ENCODE assay signal across 9 cellular contexts in genomic region chr2:181683518-181684453, GRCh38. TPM values are rescaled to one million over a fixed set of nuclear protein-coding genes. Genes with fewer than 3 reads are reported as not detected.
DNase-seq lines count a peak whose midpoint lies in the region; ATAC-seq and TF ChIP-seq lines count a peak whose summit lies in the region.
"Had no signal": no experiment of that assay in that cellular context is flagged by ENCODE, and none has a peak within 500 bp of the region (broad histone marks: within the 10 kb centered on the region; RNA-seq: fewer than 3 reads in every experiment).

No MANE protein-coding gene starts in this region.

- no peaks in the 10 kb centered on the region for H3K36me3 ChIP-seq in uterus

- TF ChIP-seq CTCF in foreskin fibroblast (IDR thresholded peaks at IDR 0.05; ENCODE audit: low read depth, low read length) (no peak), uterus (IDR thresholded peaks at IDR 0.05) (no peak)

- H3K4me3 Mint-ChIP-seq in activated CD4-positive, alpha-beta T cell treated with anti-CD3 and anti-CD28 coated beads for 36 hours = peak overlapping the region; percentile 59
- peak overlapping the region; percentile 39 to 68 (median 50) for H3K4me3 Mint-ChIP-seq in T-cell
- peak overlapping the region; percentile 69 to 74 for H3K4me3 Mint-ChIP-seq in stimulated activated naive B cell treated with anti-CD40 and anti-IgM and Interleukin-4, amounts not matched to agents 10 μg/mL and 1 μg/mL and 100 μg/mL, for 72 hours

- H3K27ac ChIP-seq in uterus = no peak overlapping the region

- H3K36me3 Mint-ChIP-seq in activated CD4-positive, alpha-beta T cell treated with anti-CD3 and anti-CD28 coated beads for 36 hours (ENCODE audit: low read depth) = no peaks in the 10 kb centered on the region
- H3K36me3 Mint-ChIP-seq in T-cell = peaks cover 3% of the 10 kb centered on the region
- H3K36me3 Mint-ChIP-seq in stimulated activated naive B cell treated with anti-CD40 and anti-IgM and Interleukin-4, amounts not matched to agents 10 μg/mL and 1 μg/mL and 100 μg/mL, for 72 hours = peaks cover 0 to 12% of the 10 kb centered on the region in 2 donors

- H3K9me3 Mint-ChIP-seq in activated CD4-positive, alpha-beta T cell treated with anti-CD3 and anti-CD28 coated beads for 36 hours (ENCODE audit: low read depth) = no peaks in the 10 kb centered on the region
- peaks cover 0 to 11% (median under 1%) of the 10 kb centered on the region in 3 donors for H3K9me3 Mint-ChIP-seq in T-cell
- H3K9me3 Mint-ChIP-seq in stimulated activated naive B cell treated with anti-CD40 and anti-IgM and Interleukin-4, amounts not matched to agents 10 μg/mL and 1 μg/mL and 100 μg/mL, for 72 hours = peaks cover 0 to 4% of the 10 kb centered on the region in 2 donors

- peaks cover 79% of the 10 kb centered on the region for H3K27me3 Mint-ChIP-seq in activated CD4-positive, alpha-beta T cell treated with anti-CD3 and anti-CD28 coated beads for 36 hours
- peaks cover 81 to 86% of the 10 kb centered on the region in 2 donors for H3K27me3 Mint-ChIP-seq in T-cell
- H3K27me3 Mint-ChIP-seq in stimulated activated naive B cell treated with anti-CD40 and anti-IgM and Interleukin-4, amounts not matched to agents 10 μg/mL and 1 μg/mL and 100 μg/mL, for 72 hours = peaks cover 76 to 90% of the 10 kb centered on the region in 2 donors

- ATAC-seq in activated CD4-positive, alpha-beta T cell treated with anti-CD3 and anti-CD28 coated beads for 36 hours = peak; percentile 40
- ATAC-seq in T-cell (replicated peaks in 1 of 4) (peak in 1 of 4 experiments; percentile 29), HG03442 (IDR thresholded peaks at IDR 0.05; ENCODE audit: unreplicated experiment) (no peak)
- no peak for ATAC-seq in stimulated activated naive B cell treated with anti-CD40 and anti-IgM and Interleukin-4, amounts not matched to agents 10 μg/mL and 1 μg/mL and 100 μg/mL, for 72 hours (replicated peaks)

- peaks cover 0 to 9% of the 10 kb centered on the region in 2 donors for H3K4me1 ChIP-seq in uterus

- H3K4me3 ChIP-seq in foreskin fibroblast (ENCODE audit: low read depth in 1 of 2, low read length in 2 of 2) = no peak overlapping the region
- no peak overlapping the region for H3K4me3 ChIP-seq in uterus

- H3K4me1 Mint-ChIP-seq in activated CD4-positive, alpha-beta T cell treated with anti-CD3 and anti-CD28 coated beads for 36 hours = peaks cover 35% of the 10 kb centered on the region
- H3K4me1 Mint-ChIP-seq in T-cell = peaks cover 49 to 51% (median 49%) of the 10 kb centered on the region in 3 donors
- peaks cover 38 to 67% of the 10 kb centered on the region in 2 donors for H3K4me1 Mint-ChIP-seq in stimulated activated naive B cell treated with anti-CD40 and anti-IgM and Interleukin-4, amounts not matched to agents 10 μg/mL and 1 μg/mL and 100 μg/mL, for 72 hours

- TF ChIP-seq POLR2A in uterus (IDR thresholded peaks at IDR 0.05) = no peak

- DNase-seq in activated CD4-positive, alpha-beta T cell treated with anti-CD3 and anti-CD28 coated beads for 36 hours = peak; percentile 46
- no peak for DNase-seq in activated CD4-positive, alpha-beta T cell treated with anti-CD3 and anti-CD28 coated beads for 1 hour
- DNase-seq in T-cell = no peak
- DNase-seq in foreskin fibroblast = peak; percentile 27 to 73
- DNase-seq in stimulated activated naive B cell treated with anti-CD40 and anti-IgM and Interleukin-4, amounts not matched to agents 10 μg/mL and 1 μg/mL and 100 μg/mL, for 72 hours = no peak
- DNase-seq in RKO (ENCODE audit: low spot score) = no peak
- DNase-seq in uterus = no peak
- DNase-seq: NK-92 treated with Interleukin-12 subunit alpha and Interleukin-12 subunit beta, amount 100 ng/mL, for 24 hours had no signal

- CTCF ChIA-PET in activated CD4-positive, alpha-beta T cell treated with anti-CD3 and anti-CD28 coated beads for 36 hours (lab: Charles Lee) = interaction anchor here (0.7 to 1.3 kb wide), 5 partner anchors 11 to 607 kb away, joined by 3 to 4 read pairs (median 3); no protein-coding TSS in a partner anchor
- CTCF ChIA-PET in T-cell (lab: Charles Lee) = no interaction called here

- no peaks in the 10 kb centered on the region for H3K9me3 ChIP-seq in uterus

- POLR2A ChIA-PET in activated CD4-positive, alpha-beta T cell treated with anti-CD3 and anti-CD28 coated beads for 36 hours (lab: Charles Lee) = no interaction called here
- POLR2A ChIA-PET in T-cell (lab: Charles Lee) = interaction anchor here in 1 of 2 donors (0.6 kb wide), 1 partner anchor 199 kb away, joined by 3 read pairs; no protein-coding TSS in a partner anchor

- intact Hi-C loops in activated CD4-positive, alpha-beta T cell treated with anti-CD3 and anti-CD28 coated beads for 36 hours (cut with DNase I, micrococcal nuclease) = loop anchor here in 1 of 2 experiments (10.0 kb wide), 1 partner anchor 219 kb away; no protein-coding TSS in a partner anchor
- intact Hi-C loops in uterus (cut with DNase I; ENCODE audit: low total_unique reads) = no loop called here

- no peak overlapping the region for H3K27ac Mint-ChIP-seq in activated CD4-positive, alpha-beta T cell treated with anti-CD3 and anti-CD28 coated beads for 36 hours
- no peak overlapping the region for H3K27ac Mint-ChIP-seq in T-cell
- H3K27ac Mint-ChIP-seq in stimulated activated naive B cell treated with anti-CD40 and anti-IgM and Interleukin-4, amounts not matched to agents 10 μg/mL and 1 μg/mL and 100 μg/mL, for 72 hours = peak overlapping the region; percentile 73

- H3K27me3 ChIP-seq in uterus = peaks cover 0 to 38% of the 10 kb centered on the region in 2 donors

RNA-seq across cellular contexts. Expression of gene NEUROD1, which starts 3.5 kb away (rescaled TPM):
- total RNA-seq in activated CD4-positive, alpha-beta T cell treated with anti-CD3 and anti-CD28 coated beads for 36 hours = not detected
- total RNA-seq in T-cell (not detected), uterus (not detected)

RNA-seq across cellular contexts. Expression of gene CERKL, which starts 26.9 kb away (rescaled TPM):
- under 1 TPM in 1 of 2 experiments, not detected in 1; 0.07 TPM for total RNA-seq in activated CD4-positive, alpha-beta T cell treated with anti-CD3 and anti-CD28 coated beads for 36 hours
- total RNA-seq in T-cell (under 1 TPM in 1 of 5 donors, not detected in 4; 0.06 TPM), uterus (1 to 10 TPM in 2 of 4 donors, not detected in 2; 1.5 to 2.6 TPM)

Comparison
In these comparisons a context has a peak if more than half of its experiments do, and no peak if none do; other contexts are left out.
1. DNase-seq: peak in activated CD4-positive, alpha-beta T cell treated with anti-CD3 and anti-CD28 coated beads for 36 hours (single experiment) and foreskin fibroblast (2 of 2); none in activated CD4-positive, alpha-beta T cell treated with anti-CD3 and anti-CD28 coated beads for 1 hour (single experiment), T-cell (0 of 34), stimulated activated naive B cell treated with anti-CD40 and anti-IgM and Interleukin-4, amounts not matched to agents 10 μg/mL and 1 μg/mL and 100 μg/mL, for 72 hours (single experiment), RKO (single experiment) and uterus (0 of 2).
2. Peak in every context shown above with its lines, with median percentiles within 50 percentile points of each other: H3K4me3 Mint-ChIP-seq.